In genomic region chr1:246181244-246181643, GRCh38 we compare ENCODE assay signal across 21 cellular contexts.
DNase-seq lines count a peak whose midpoint lies in the region; ATAC-seq and TF ChIP-seq lines count a peak whose summit lies in the region.
"Had no signal": no experiment of that assay in that cellular context is flagged by ENCODE, and none has a peak within 500 bp of the region (broad histone marks: within the 10 kb centered on the region; RNA-seq: fewer than 3 reads in every experiment).

No MANE protein-coding gene starts in this region.

- no peaks in the 10 kb centered on the region for H3K9me3 Mint-ChIP-seq in activated CD8-positive, alpha-beta T cell treated with anti-CD3 and anti-CD28 coated beads for 36 hours
- H3K9me3 Mint-ChIP-seq in activated CD8-positive, alpha-beta T cell treated with anti-CD3 and anti-CD28 coated beads, Interleukin-2, amount 10 ng/mL, durations not matched to agents 7 days and 5 days (ENCODE audit: insufficient read depth): no peaks in the 10 kb centered on the region
- no peaks in the 10 kb centered on the region for H3K9me3 Mint-ChIP-seq in chondrocyte (ENCODE audit: low read depth)
- H3K9me3 Mint-ChIP-seq in stimulated activated effector memory CD8-positive, alpha-beta T cell treated with anti-CD3 and anti-CD28 coated beads, Interleukin-12 subunit alpha, Interleukin-12 subunit beta, amount 100 ng/mL, for 72 hours: no peaks in the 10 kb centered on the region
- H3K9me3 Mint-ChIP-seq: activated naive CD8-positive, alpha-beta T cell treated with anti-CD3 and anti-CD28 coated beads for 36 hours; naive thymus-derived CD8-positive, alpha-beta T cell had no signal

- no peaks in the 10 kb centered on the region for H3K27me3 Mint-ChIP-seq in activated CD8-positive, alpha-beta T cell treated with anti-CD3 and anti-CD28 coated beads for 36 hours
- H3K27me3 Mint-ChIP-seq in activated CD8-positive, alpha-beta T cell treated with anti-CD3 and anti-CD28 coated beads, Interleukin-2, amount 10 ng/mL, durations not matched to agents 7 days and 5 days (ENCODE audit: low read depth): no peaks in the 10 kb centered on the region
- H3K27me3 Mint-ChIP-seq in chondrocyte (ENCODE audit: low read depth): no peaks in the 10 kb centered on the region
- H3K27me3 Mint-ChIP-seq: activated naive CD8-positive, alpha-beta T cell treated with anti-CD3 and anti-CD28 coated beads for 36 hours; CD4-positive, alpha-beta memory T cell; naive thymus-derived CD8-positive, alpha-beta T cell had no signal

- peak; percentile 5 for DNase-seq in activated CD8-positive, alpha-beta T cell treated with anti-CD3 and anti-CD28 coated beads for 36 hours
- no peak for DNase-seq in activated CD8-positive, alpha-beta T cell treated with anti-CD3 and anti-CD28 coated beads, Interleukin-2, amount 10 ng/mL, durations not matched to agents 7 days and 5 days
- DNase-seq in NCI-H526 treated with DMSO at 0.1 percent for 48 hours (lab: John Stamatoyannopoulos, UW) (peak; percentile 23), chondrocyte (ENCODE audit: low spot score) (no peak), NCI-H1930 (lab: John Stamatoyannopoulos, UW) (no peak), pons (ENCODE audit: low spot score) (no peak)
- DNase-seq in stimulated activated effector memory CD8-positive, alpha-beta T cell treated with anti-CD3 and anti-CD28 coated beads, Interleukin-12 subunit alpha, Interleukin-12 subunit beta, amount 100 ng/mL, for 72 hours (ENCODE audit: low spot score in 2 of 2): no peak
- DNase-seq: activated effector memory CD4-positive, alpha-beta T cell treated with Interleukin-2 at 50 U/mL for 16 hours; activated naive CD8-positive, alpha-beta T cell treated with anti-CD3 and anti-CD28 coated beads for 36 hours; CD4-positive, alpha-beta memory T cell; central memory CD4-positive, alpha-beta T cell; dorsolateral prefrontal cortex; kidney; MM.1S; naive thymus-derived CD8-positive, alpha-beta T cell; NCI-H146; NCI-H2171; NCI-H524; stimulated activated CD4-positive, alpha-beta T cell treated with anti-CD3 and anti-CD28 coated beads, Interleukin-2, amount 100 ng/mL, for 24 hours; transverse colon had no signal

- CTCF ChIA-PET in activated CD8-positive, alpha-beta T cell treated with anti-CD3 and anti-CD28 coated beads for 36 hours (lab: Charles Lee): no interaction called here
- CTCF ChIA-PET in activated CD8-positive, alpha-beta T cell treated with anti-CD3 and anti-CD28 coated beads, Interleukin-2, amount 10 ng/mL, durations not matched to agents 7 days and 5 days (lab: Charles Lee): no interaction called here

- ATAC-seq in activated CD8-positive, alpha-beta T cell treated with anti-CD3 and anti-CD28 coated beads for 36 hours: peak; percentile 47
- ATAC-seq in activated CD8-positive, alpha-beta T cell treated with anti-CD3 and anti-CD28 coated beads, Interleukin-2, amount 10 ng/mL, durations not matched to agents 7 days and 5 days: no peak
- ATAC-seq in stimulated activated effector memory CD8-positive, alpha-beta T cell treated with anti-CD3 and anti-CD28 coated beads, Interleukin-12 subunit alpha, Interleukin-12 subunit beta, amount 100 ng/mL, for 72 hours: no peak
- no peak for ATAC-seq in GM19467 (IDR thresholded peaks at IDR 0.05; ENCODE audit: unreplicated experiment)

- TF ChIP-seq CTCF in activated CD8-positive, alpha-beta T cell treated with anti-CD3 and anti-CD28 coated beads for 36 hours (IDR thresholded peaks at IDR 0.05): no peak
- no peak for TF ChIP-seq CTCF in chondrocyte (IDR thresholded peaks at IDR 0.05)

- intact Hi-C loops in activated CD8-positive, alpha-beta T cell treated with anti-CD3 and anti-CD28 coated beads for 36 hours (cut with micrococcal nuclease): no loop called here

- POLR2A ChIA-PET in activated CD8-positive, alpha-beta T cell treated with anti-CD3 and anti-CD28 coated beads for 36 hours (lab: Charles Lee): no interaction called here
- POLR2A ChIA-PET in activated CD8-positive, alpha-beta T cell treated with anti-CD3 and anti-CD28 coated beads, Interleukin-2, amount 10 ng/mL, durations not matched to agents 7 days and 5 days (lab: Charles Lee): no interaction called here

- H3K4me1 Mint-ChIP-seq in activated CD8-positive, alpha-beta T cell treated with anti-CD3 and anti-CD28 coated beads for 36 hours (ENCODE audit: low read depth): peaks cover 8% of the 10 kb centered on the region
- peaks cover 9% of the 10 kb centered on the region for H3K4me1 Mint-ChIP-seq in activated CD8-positive, alpha-beta T cell treated with anti-CD3 and anti-CD28 coated beads, Interleukin-2, amount 10 ng/mL, durations not matched to agents 7 days and 5 days (ENCODE audit: low read depth)
- peaks cover 16% of the 10 kb centered on the region for H3K4me1 Mint-ChIP-seq in chondrocyte (ENCODE audit: low read depth)
- H3K4me1 Mint-ChIP-seq in stimulated activated effector memory CD8-positive, alpha-beta T cell treated with anti-CD3 and anti-CD28 coated beads, Interleukin-12 subunit alpha, Interleukin-12 subunit beta, amount 100 ng/mL, for 72 hours: peaks cover 6% of the 10 kb centered on the region

- no peak overlapping the region for H3K27ac Mint-ChIP-seq in activated CD8-positive, alpha-beta T cell treated with anti-CD3 and anti-CD28 coated beads for 36 hours
- H3K27ac Mint-ChIP-seq in activated CD8-positive, alpha-beta T cell treated with anti-CD3 and anti-CD28 coated beads, Interleukin-2, amount 10 ng/mL, durations not matched to agents 7 days and 5 days: no peak overlapping the region
- H3K27ac Mint-ChIP-seq in chondrocyte (ENCODE audit: unreplicated experiment): peak overlapping the region; percentile 27
- peak overlapping the region; percentile 10 for H3K27ac Mint-ChIP-seq in stimulated activated effector memory CD8-positive, alpha-beta T cell treated with anti-CD3 and anti-CD28 coated beads, Interleukin-12 subunit alpha, Interleukin-12 subunit beta, amount 100 ng/mL, for 72 hours
- H3K27ac Mint-ChIP-seq: activated naive CD8-positive, alpha-beta T cell treated with anti-CD3 and anti-CD28 coated beads for 36 hours; CD4-positive, alpha-beta memory T cell had no signal

- H3K36me3 Mint-ChIP-seq in activated CD8-positive, alpha-beta T cell treated with anti-CD3 and anti-CD28 coated beads for 36 hours (ENCODE audit: low read depth): peaks cover 13% of the 10 kb centered on the region
- H3K36me3 Mint-ChIP-seq in activated CD8-positive, alpha-beta T cell treated with anti-CD3 and anti-CD28 coated beads, Interleukin-2, amount 10 ng/mL, durations not matched to agents 7 days and 5 days (ENCODE audit: low read depth): no peaks in the 10 kb centered on the region
- no peaks in the 10 kb centered on the region for H3K36me3 Mint-ChIP-seq in chondrocyte (ENCODE audit: low read depth)
- H3K36me3 Mint-ChIP-seq in stimulated activated effector memory CD8-positive, alpha-beta T cell treated with anti-CD3 and anti-CD28 coated beads, Interleukin-12 subunit alpha, Interleukin-12 subunit beta, amount 100 ng/mL, for 72 hours: no peaks in the 10 kb centered on the region

- no peak overlapping the region for H3K4me3 Mint-ChIP-seq in activated CD8-positive, alpha-beta T cell treated with anti-CD3 and anti-CD28 coated beads for 36 hours
- no peak overlapping the region for H3K4me3 Mint-ChIP-seq in activated CD8-positive, alpha-beta T cell treated with anti-CD3 and anti-CD28 coated beads, Interleukin-2, amount 10 ng/mL, durations not matched to agents 7 days and 5 days
- H3K4me3 Mint-ChIP-seq in chondrocyte (ENCODE audit: unreplicated experiment): no peak overlapping the region
- no peak overlapping the region for H3K4me3 Mint-ChIP-seq in stimulated activated effector memory CD8-positive, alpha-beta T cell treated with anti-CD3 and anti-CD28 coated beads, Interleukin-12 subunit alpha, Interleukin-12 subunit beta, amount 100 ng/mL, for 72 hours
- H3K4me3 Mint-ChIP-seq: activated naive CD8-positive, alpha-beta T cell treated with anti-CD3 and anti-CD28 coated beads for 36 hours; CD4-positive, alpha-beta memory T cell; naive thymus-derived CD8-positive, alpha-beta T cell had no signal

Comparison
In these comparisons a context has a peak if more than half of its experiments do, and no peak if none do; other contexts are left out.
1. DNase-seq: peak in activated CD8-positive, alpha-beta T cell treated with anti-CD3 and anti-CD28 coated beads for 36 hours (single experiment) and NCI-H526 treated with DMSO at 0.1 percent for 48 hours (single experiment); none in activated CD8-positive, alpha-beta T cell treated with anti-CD3 and anti-CD28 coated beads, Interleukin-2, amount 10 ng/mL, durations not matched to agents 7 days and 5 days (single experiment), chondrocyte (single experiment), stimulated activated effector memory CD8-positive, alpha-beta T cell treated with anti-CD3 and anti-CD28 coated beads, Interleukin-12 subunit alpha, Interleukin-12 subunit beta, amount 100 ng/mL, for 72 hours (0 of 2), NCI-H1930 (0 of 2) and pons (single experiment).
2. H3K27ac Mint-ChIP-seq: peak in chondrocyte (single experiment) and stimulated activated effector memory CD8-positive, alpha-beta T cell treated with anti-CD3 and anti-CD28 coated beads, Interleukin-12 subunit alpha, Interleukin-12 subunit beta, amount 100 ng/mL, for 72 hours (single experiment); none in activated CD8-positive, alpha-beta T cell treated with anti-CD3 and anti-CD28 coated beads for 36 hours (single experiment) and activated CD8-positive, alpha-beta T cell treated with anti-CD3 and anti-CD28 coated beads, Interleukin-2, amount 10 ng/mL, durations not matched to agents 7 days and 5 days (single experiment).